8 cellular contexts compared by ENCODE assay signal in genomic region chr2:145332210-145332609, GRCh38.
"Had no signal": no experiment of that assay in that cellular context is flagged by ENCODE, and none has a peak within 500 bp of the region (broad histone marks: within the 10 kb centered on the region; RNA-seq: fewer than 3 reads in every experiment).

No MANE protein-coding gene starts in this region.

- DNase-seq: GOT3, H7, HFFc6, IMR-90, KG1 had no signal

- H3K4me3 ChIP-seq: HAP-1, K562 had no signal

- H3K36me3 ChIP-seq: HAP-1 had no signal

- H3K4me1 ChIP-seq: HAP-1 had no signal

- H3K9me3 ChIP-seq: HAP-1 had no signal

- ATAC-seq: HCT116, K562 had no signal
